ENCODE assay signal across 9 cellular contexts in genomic region chr1:24481098-24481497, GRCh38. TPM values are rescaled to one million over a fixed set of nuclear protein-coding genes. Genes with fewer than 3 reads are reported as not detected.
DNase-seq lines count a peak whose midpoint lies in the region; ATAC-seq and TF ChIP-seq lines count a peak whose summit lies in the region.
"Had no signal": no experiment of that assay in that cellular context is flagged by ENCODE, and none has a peak within 500 bp of the region (broad histone marks: within the 10 kb centered on the region; RNA-seq: fewer than 3 reads in every experiment).

No MANE protein-coding gene starts in this region.

- peak overlapping the region; percentile 75 for H3K27ac ChIP-seq in KOPT-K1 (ENCODE audit: low read depth, low read length, poor library complexity, severe bottlenecking)
- H3K27ac ChIP-seq: thoracic aorta had no signal

- no peak for TF ChIP-seq CTCF in mucosa of descending colon (IDR thresholded peaks at IDR 0.05)

- intact Hi-C loops in mucosa of descending colon (cut with DNase I, micrococcal nuclease): no loop called here

- H3K4me1 ChIP-seq in mucosa of descending colon (ENCODE audit: low read depth): peaks cover 5% of the 10 kb centered on the region

- H3K9me3 ChIP-seq in KOPT-K1 (ENCODE audit: insufficient read depth, low read length, poor library complexity, severe bottlenecking) (no peaks in the 10 kb centered on the region), mucosa of descending colon (no peaks in the 10 kb centered on the region)
- H3K9me3 ChIP-seq: thoracic aorta had no signal

- no peak overlapping the region for H3K4me3 ChIP-seq in mucosa of descending colon
- H3K4me3 ChIP-seq: thoracic aorta had no signal

- H3K36me3 ChIP-seq in KOPT-K1 (ENCODE audit: insufficient read depth, low read length): no peaks in the 10 kb centered on the region
- H3K36me3 ChIP-seq in mucosa of descending colon (ENCODE audit: low read depth): no peaks in the 10 kb centered on the region
- H3K36me3 ChIP-seq: thoracic aorta had no signal

- ATAC-seq in mucosa of descending colon (peak; percentile 82), HG03045 (IDR thresholded peaks at IDR 0.05; ENCODE audit: unreplicated experiment) (no peak)

- DNase-seq in EH (ENCODE audit: low read depth) (peak; percentile 12), mucosa of descending colon (peak in 1 of 3 donors; percentile 34), NCI-H1092 treated with DMSO at 0.1 percent for 48 hours (lab: John Stamatoyannopoulos, UW) (no peak), NCI-H446 treated with DMSO at 0.1 percent for 48 hours (lab: John Stamatoyannopoulos, UW) (no peak), kidney glomerular epithelial cell (lab: John Stamatoyannopoulos, UW) (no peak)
- peak; percentile 32 for DNase-seq in activated CD8-positive, alpha-beta memory T cell treated with anti-CD3 and anti-CD28 coated beads, Interleukin-2, amount 50 U/mL, for 24 hours (ENCODE audit: extremely low read depth)

RNA-seq across cellular contexts. Expression of gene RCAN3, which starts 21.5 kb away (rescaled TPM):
- 10 to 100 TPM in 2 of 3 donors, 1 to 10 TPM in 1; 9.2 to 15.0 (median 12.8) TPM for total RNA-seq in mucosa of descending colon

Comparison
In these comparisons a context has a peak if more than half of its experiments do, and no peak if none do; other contexts are left out.
1. DNase-seq: peak in EH (single experiment) and activated CD8-positive, alpha-beta memory T cell treated with anti-CD3 and anti-CD28 coated beads, Interleukin-2, amount 50 U/mL, for 24 hours (single experiment); none in NCI-H1092 treated with DMSO at 0.1 percent for 48 hours (single experiment), NCI-H446 treated with DMSO at 0.1 percent for 48 hours (single experiment) and kidney glomerular epithelial cell (single experiment).